Comparison of ENCODE assay signal across 12 cellular contexts in genomic region chr16:46882304-46882939, GRCh38. TPM values are rescaled to one million over a fixed set of nuclear protein-coding genes. Genes with fewer than 3 reads are reported as not detected.
DNase-seq lines count a peak whose midpoint lies in the region; ATAC-seq and TF ChIP-seq lines count a peak whose summit lies in the region.
"Had no signal": no experiment of that assay in that cellular context is flagged by ENCODE, and none has a peak within 500 bp of the region (broad histone marks: within the 10 kb centered on the region; RNA-seq: fewer than 3 reads in every experiment).

No MANE protein-coding gene starts in this region.

- peaks cover 8 to 23% (median 15%) of the 10 kb centered on the region in 4 donors for H3K4me1 Mint-ChIP-seq in CD4-positive, alpha-beta memory T cell
- H3K4me1 Mint-ChIP-seq in WTC11, result peaks cover 52% of the 10 kb centered on the region

- peaks cover 3 to 5% of the 10 kb centered on the region in 2 donors for H3K27me3 Mint-ChIP-seq in CD4-positive, alpha-beta memory T cell
- H3K27me3 Mint-ChIP-seq in WTC11 (ENCODE audit: low read depth), result no peaks in the 10 kb centered on the region

- H3K36me3 Mint-ChIP-seq in CD4-positive, alpha-beta memory T cell, result peaks cover 0 to 1% of the 10 kb centered on the region in 2 donors
- peaks cover 11% of the 10 kb centered on the region; the same call in 1 of the 2 replicates for H3K36me3 Mint-ChIP-seq in WTC11

- TF ChIP-seq CTCF in 22Rv1 (IDR thresholded peaks at IDR 0.05) (no peak), WTC11 (IDR thresholded peaks at IDR 0.05) (no peak), ovary (IDR thresholded peaks at IDR 0.05) (no peak), GM20000 (IDR thresholded peaks at IDR 0.05; ENCODE audit: extremely low read depth, missing control alignments) (no peak)

- no peaks in the 10 kb centered on the region for H3K36me3 ChIP-seq in CD4-positive, alpha-beta memory T cell (ENCODE audit: insufficient read depth, low read length)
- no peaks in the 10 kb centered on the region for H3K36me3 ChIP-seq in ovary
- H3K36me3 ChIP-seq: right atrium auricular region had no signal

- H3K4me3 ChIP-seq in CD4-positive, alpha-beta memory T cell (ENCODE audit: low read length in 2 of 2), result no peak overlapping the region
- no peak overlapping the region for H3K4me3 ChIP-seq in ovary

- no peak for DNase-seq in CD4-positive, alpha-beta memory T cell
- DNase-seq in WTC11 (ENCODE audit: low spot score), result no peak
- DNase-seq in medulla oblongata (ENCODE audit: extremely low spot score), result peak; percentile 49
- DNase-seq in A172 (ENCODE audit: low spot score), result no peak
- DNase-seq in ovary, result no peak
- no peak for DNase-seq in GM20000 (ENCODE audit: low spot score)
- no peak for DNase-seq in NCI-H2171 treated with DMSO at 0.1 percent for 48 hours (lab: John Stamatoyannopoulos, UW)
- DNase-seq: NCI-H2107; stimulated activated CD4-positive, alpha-beta T cell treated with anti-CD3 and anti-CD28 coated beads, Interleukin-4, amount 100 ng/mL, for 1 hour had no signal

- POLR2A ChIA-PET in CD4-positive, alpha-beta memory T cell (lab: Charles Lee; ENCODE audit: partially characterized antibody), result no interaction called here
- POLR2A ChIA-PET in WTC11 (lab: Charles Lee), result no interaction called here

- CTCF ChIA-PET in CD4-positive, alpha-beta memory T cell (lab: Charles Lee; ENCODE audit: partially characterized antibody), result no interaction called here
- CTCF ChIA-PET in WTC11 (lab: Charles Lee), result interaction anchor here (0.9 to 6.0 kb wide), 2 partner anchors 23 to 28 kb away, joined by 3 to 54 read pairs; no protein-coding TSS in a partner anchor

- H3K4me3 Mint-ChIP-seq in CD4-positive, alpha-beta memory T cell, result peak overlapping the region; percentile 3 to 98 (median 52)
- peak overlapping the region; percentile 92 for H3K4me3 Mint-ChIP-seq in WTC11

- no peak for ATAC-seq in WTC11

- H3K27ac ChIP-seq in 22Rv1, result peak overlapping the region; percentile 92
- no peak overlapping the region for H3K27ac ChIP-seq in CD4-positive, alpha-beta memory T cell (ENCODE audit: low read depth, low read length)
- H3K27ac ChIP-seq in ovary, result no peak overlapping the region
- H3K27ac ChIP-seq: right atrium auricular region had no signal

- TF ChIP-seq EP300 in ovary (IDR thresholded peaks at IDR 0.05), result no peak

- intact Hi-C loops in CD4-positive, alpha-beta memory T cell (cut with micrococcal nuclease), result no loop called here
- intact Hi-C loops in ovary (cut with DNase I), result no loop called here

- peaks cover 10% of the 10 kb centered on the region for H3K4me1 ChIP-seq in CD4-positive, alpha-beta memory T cell (ENCODE audit: insufficient read depth, low read length)
- no peaks in the 10 kb centered on the region for H3K4me1 ChIP-seq in ovary (ENCODE audit: insufficient read depth)

- no peaks in the 10 kb centered on the region for H3K9me3 ChIP-seq in CD4-positive, alpha-beta memory T cell (ENCODE audit: control insufficient read depth in 1 of 2, low read length in 2 of 2)
- H3K9me3 ChIP-seq in ovary, result no peaks in the 10 kb centered on the region
- H3K9me3 ChIP-seq: right atrium auricular region had no signal

- 61 to 69% (median 66%) methylated on average over 9 of the region's 9 CpGs for WGBS in ovary, 3 donors

- H3K27me3 ChIP-seq in CD4-positive, alpha-beta memory T cell (ENCODE audit: insufficient read depth, low read length), result no peaks in the 10 kb centered on the region
- H3K27me3 ChIP-seq in ovary, result no peaks in the 10 kb centered on the region
- H3K27me3 ChIP-seq: right atrium auricular region had no signal

- H3K27ac Mint-ChIP-seq in CD4-positive, alpha-beta memory T cell, result peak overlapping the region in 2 of 7 donors; percentile 16 to 28
- H3K27ac Mint-ChIP-seq in WTC11, result peak overlapping the region; percentile 36

- TF ChIP-seq POLR2A in ovary (IDR thresholded peaks at IDR 0.05), result no peak

- no peaks in the 10 kb centered on the region for H3K9me3 Mint-ChIP-seq in CD4-positive, alpha-beta memory T cell
- H3K9me3 Mint-ChIP-seq in WTC11, result no peaks in the 10 kb centered on the region
- H3K9me3 Mint-ChIP-seq: mesothelial cell of epicardium had no signal

TF ChIP-seq in WTC11, 78 proteins besides CTCF, POLR2A, EP300 and RAD21:
- peak; percentile 93 for TF ChIP-seq GABPB1 (CRISPR knock-in tag; IDR thresholded peaks at IDR 0.05)
- no peak for TF ChIP-seq TP53 (CRISPR knock-in tag; IDR thresholded peaks at IDR 0.05)

RNA-seq across cellular contexts. Expression of gene GPT2, which starts 1.7 kb away (rescaled TPM):
- 1 to 10 TPM; 1.2 to 1.5 TPM for total RNA-seq in CD4-positive, alpha-beta memory T cell
- under 1 TPM in 1 of 2 donors, not detected in 1; 0.63 TPM for polyA plus RNA-seq in CD4-positive, alpha-beta memory T cell
- total RNA-seq in WTC11 (2021), result 61.0 to 81.8 TPM (median 63.1 TPM) in 3 replicates
- total RNA-seq in A172 (2014; rRNA removed; shearing (Covaris generic)), result 17.3 and 17.6 TPM in 2 replicates
- total RNA-seq in ovary, result 10 to 100 TPM in 3 of 7 donors, 1 to 10 TPM in 4; 2.2 to 30.7 (median 4.9) TPM
- 1 to 10 TPM; 3.6 to 6.6 TPM for polyA plus RNA-seq in ovary

RNA-seq across cellular contexts. Expression of gene C16orf87, which starts 51.4 kb away (rescaled TPM):
- total RNA-seq in CD4-positive, alpha-beta memory T cell, result 1 to 10 TPM; 5.8 to 6.2 TPM
- polyA plus RNA-seq in CD4-positive, alpha-beta memory T cell, result 10 to 100 TPM in 1 of 2 donors, 1 to 10 TPM in 1; 7.3 to 15.5 TPM
- total RNA-seq in WTC11 (2021), result 21.8 to 22.5 TPM (median 22.5 TPM) in 3 replicates
- total RNA-seq in A172 (2014; rRNA removed; shearing (Covaris generic)), result 18.6 and 24.6 TPM in 2 replicates
- total RNA-seq in ovary, result 1 to 10 TPM; 4.5 to 5.7 (median 5.1) TPM
- 1 to 10 TPM; 4.0 to 7.6 TPM for polyA plus RNA-seq in ovary
